Comparison of ENCODE assay signal across 9 cellular contexts in genomic region chr15:70854669-70854976, GRCh38. TPM values are rescaled to one million over a fixed set of nuclear protein-coding genes. Genes with fewer than 3 reads are reported as not detected.
DNase-seq lines count a peak whose midpoint lies in the region; ATAC-seq, FAIRE-seq and TF ChIP-seq lines count a peak whose summit lies in the region.
"Had no signal": no experiment of that assay in that cellular context is flagged by ENCODE, and none has a peak within 500 bp of the region (broad histone marks: within the 10 kb centered on the region; RNA-seq: fewer than 3 reads in every experiment).

No MANE protein-coding gene starts in this region.

- H3K9me3 ChIP-seq in GM12878 (replicated peaks; ENCODE audit: control insufficient read depth, insufficient read depth, low read length) (no peaks in the 10 kb centered on the region), thoracic aorta (no peaks in the 10 kb centered on the region)

- no peak overlapping the region for H3K27ac Mint-ChIP-seq in stimulated activated naive CD8-positive, alpha-beta T cell treated with anti-CD3 and anti-CD28 coated beads, Interleukin-15, Interleukin-2, amounts not matched to agents 100 ng/mL and 50 ng/mL, for 24 hours

- no peaks in the 10 kb centered on the region for H3K9me3 Mint-ChIP-seq in stimulated activated naive CD8-positive, alpha-beta T cell treated with anti-CD3 and anti-CD28 coated beads, Interleukin-15, Interleukin-2, amounts not matched to agents 100 ng/mL and 50 ng/mL, for 24 hours

- WGBS in GM12878 (ENCODE audit: insufficient coverage, insufficient replicate concordance, low lambda C conversion rate, missing lambda C conversion rate), result 68% methylated on average over 4 of the region's 4 CpGs

- no peaks in the 10 kb centered on the region for H3K36me3 Mint-ChIP-seq in stimulated activated naive CD8-positive, alpha-beta T cell treated with anti-CD3 and anti-CD28 coated beads, Interleukin-15, Interleukin-2, amounts not matched to agents 100 ng/mL and 50 ng/mL, for 24 hours (ENCODE audit: low read depth)

- H3K4me1 ChIP-seq in GM12878 (ENCODE audit: control insufficient read depth, insufficient read depth, low read length) (peaks cover 2% of the 10 kb centered on the region; the same call in 1 of the 2 replicates), thoracic aorta (ENCODE audit: control insufficient read depth in 1 of 2, low read depth in 2 of 2) (peaks cover 9 to 64% of the 10 kb centered on the region in 2 donors)

- H3K27me3 ChIP-seq in GM12878 (replicated peaks in 1 of 2; ENCODE audit: control insufficient read depth in 2 of 2, insufficient read depth in 2 of 2, low read length in 1 of 2) (peaks cover 5 to 7% of the 10 kb centered on the region in 2 experiments), thoracic aorta (replicated peaks; ENCODE audit: insufficient read depth) (no peaks in the 10 kb centered on the region)

- peak overlapping the region; percentile 48; the same call in 1 of the 2 replicates for H3K9ac ChIP-seq in GM12878 (ENCODE audit: control insufficient read depth, insufficient read depth, low read length)

- peak overlapping the region; percentile 79 for H3K4me2 ChIP-seq in GM12878 (ENCODE audit: control insufficient read depth, insufficient read depth)

- TF ChIP-seq POLR2A in GM12878 (IDR thresholded peaks at IDR 0.05; ENCODE audit: low read depth, low read length), result no peak

- H4K20me1 ChIP-seq in GM12878 (ENCODE audit: control insufficient read depth, insufficient read depth), result no peaks in the 10 kb centered on the region

- H3K4me3 Mint-ChIP-seq in stimulated activated naive CD8-positive, alpha-beta T cell treated with anti-CD3 and anti-CD28 coated beads, Interleukin-15, Interleukin-2, amounts not matched to agents 100 ng/mL and 50 ng/mL, for 24 hours, result peak overlapping the region; percentile 80

- RAD21 ChIA-PET in GM12878 (lab: Charles Lee; ENCODE audit: unreplicated experiment), result no interaction called here

- peaks cover 64% of the 10 kb centered on the region for H3K27me3 Mint-ChIP-seq in stimulated activated naive CD8-positive, alpha-beta T cell treated with anti-CD3 and anti-CD28 coated beads, Interleukin-15, Interleukin-2, amounts not matched to agents 100 ng/mL and 50 ng/mL, for 24 hours

- POLR2A ChIA-PET in GM12878 (lab: Charles Lee), result no interaction called here

- in situ Hi-C loops in GM12878 (cut with MboI), result no loop called here

- TF ChIP-seq CTCF in GM12878 (IDR thresholded peaks at IDR 0.05 in 2 of 3, conservative IDR thresholded peaks at IDR 0.05 in 1 of 3; ENCODE audit: control insufficient read depth in 2 of 3, extremely low read depth in 1 of 3, insufficient read depth in 1 of 3, low read depth in 3 of 3, low read length in 3 of 3), result peak in 1 of 3 experiments; percentile 7; a peak in 2 of 6 replicates
- TF ChIP-seq CTCF in thoracic aorta (IDR thresholded peaks at IDR 0.05), result no peak

- ATAC-seq in stimulated activated naive CD8-positive, alpha-beta T cell treated with anti-CD3 and anti-CD28 coated beads, Interleukin-15, Interleukin-2, amounts not matched to agents 100 U/mL and 50 U/mL, for 24 hours, result no peak
- ATAC-seq in GM12878, result no peak; the same call in 2 of the 3 replicates
- ATAC-seq in thoracic aorta (ENCODE audit: insufficient number of reproducible peaks, low FRiP score, low read depth), result no peak
- ATAC-seq in GM21529 (IDR thresholded peaks at IDR 0.05; ENCODE audit: unreplicated experiment), result no peak
- no peak for ATAC-seq in GM19351 (IDR thresholded peaks at IDR 0.05; ENCODE audit: unreplicated experiment)

- BruUV-seq in GM12878 (replicated peaks; lab: Mats Ljungman, UMichigan), result no TSS peak

- DNase-seq in stimulated activated naive CD8-positive, alpha-beta T cell treated with anti-CD3 and anti-CD28 coated beads, Interleukin-15, Interleukin-2, amounts not matched to agents 100 U/mL and 50 U/mL, for 24 hours, result no peak
- DNase-seq in GM12878 (ENCODE audit: low read depth, low spot score), result no peak
- peak; percentile 18 for DNase-seq in kidney glomerular epithelial cell (lab: John Stamatoyannopoulos, UW)
- no peak for DNase-seq in thoracic aorta (ENCODE audit: low spot score)
- no peak for DNase-seq in 8988T

- TF ChIP-seq EP300 in GM12878 (IDR thresholded peaks at IDR 0.05; ENCODE audit: borderline replicate concordance in 1 of 2, control insufficient read depth in 1 of 2, low read depth in 2 of 2, low read length in 2 of 2), result no peak

- H3K79me2 ChIP-seq in GM12878 (ENCODE audit: control insufficient read depth, insufficient read depth, low read length), result no peaks in the 10 kb centered on the region

- H2AFZ ChIP-seq in GM12878 (ENCODE audit: control insufficient read depth, low read depth, low read length), result peak overlapping the region; percentile 41; the same call in 1 of the 2 replicates

- peaks cover 6% of the 10 kb centered on the region for H3K4me1 Mint-ChIP-seq in stimulated activated naive CD8-positive, alpha-beta T cell treated with anti-CD3 and anti-CD28 coated beads, Interleukin-15, Interleukin-2, amounts not matched to agents 100 ng/mL and 50 ng/mL, for 24 hours (ENCODE audit: low read depth)

- H3K27ac ChIP-seq in GM12878 (ENCODE audit: control insufficient read depth, insufficient read depth) (peak overlapping the region; percentile 23; the same call in 1 of the 2 replicates), thoracic aorta (peak overlapping the region; percentile 93 to 98)

- TF ChIP-seq RAD21 in GM12878 (IDR thresholded peaks at IDR 0.05; ENCODE audit: insufficient read depth, low read depth, low read length), result peak; percentile 40; the same call in 1 of the 2 replicates

- H3K4me3 ChIP-seq in GM12878, result peak overlapping the region; percentile 63
- peak overlapping the region; percentile 85 for H3K4me3 ChIP-seq in thoracic aorta

- FAIRE-seq in GM12878 (lab: Jason Lieb, UNC), result no peak
- FAIRE-seq: GM18507 had no signal

- CTCF ChIA-PET in GM12878 (lab: Yijun Ruan, JAX), result no interaction called here

- intact Hi-C loops in GM12878 (cut with micrococcal nuclease; ENCODE audit: unreplicated experiment), result no loop called here

- H3K36me3 ChIP-seq in GM12878 (ENCODE audit: control insufficient read depth in 2 of 2, insufficient read depth in 2 of 2, low read length in 1 of 2), result no peaks in the 10 kb centered on the region
- H3K36me3 ChIP-seq in thoracic aorta, result peaks cover 4% of the 10 kb centered on the region

- SMC1A ChIA-PET in GM12878 (lab: Charles Lee; ENCODE audit: uncharacterized antibody, unreplicated experiment), result no interaction called here

RNA-seq across cellular contexts. Expression of gene LARP6, which starts 0.7 kb away (rescaled TPM):
- 3.5 and 4.7 TPM in 2 replicates for total RNA-seq in GM12878 (2013; cell fraction: nucleolus; rRNA removed)
- total RNA-seq in GM12878 (2014; rRNA removed) (4.4 and 6.9 TPM in 2 replicates), GM12878 (2014; rRNA removed; fragmentation: Illumina TruSeq; extraction: Trizol) (2.1 and 3.0 TPM in 2 replicates), GM12878 (2021) (3.4 and 3.5 TPM in 2 replicates), thoracic aorta (10 to 100 TPM; 43.3 to 92.6 TPM)
- polyA plus RNA-seq in GM12878 (2011; ENCODE audit: low read depth), result 1.2 TPM
- polyA plus RNA-seq in GM12878 (2011; rRNA removed) (7.9 and 8.9 TPM in 2 replicates), GM12878 (2014; fragmentation: Illumina TruSeq; extraction: Trizol) (2.7 TPM in 2 replicates), GM12878 (2014; fragmentation: Nextera tagmentation; extraction: Ambion mirVana) (1 to 10 TPM in 1 of 2 experiments, under 1 TPM in 1; 0.74 to 1.2 TPM), GM12878 (2014; rRNA removed) (4.7 and 5.7 TPM in 2 replicates), GM12878 (2016; fragmentation: Nextera tagmentation; extraction: Ambion mirVana) (10 to 100 TPM; 13.1 to 14.6 TPM)
- 5.9 TPM in 2 replicates for polyA plus RNA-seq in GM12878 (2011; cell fraction: cytosol; rRNA removed)
- 3.0 and 3.1 TPM in 2 replicates for polyA plus RNA-seq in GM12878 (2011; cell fraction: nucleus; rRNA removed)
- 3.6 and 4.0 TPM in 2 replicates for polyA plus RNA-seq in GM12878 (2012)
- 1.8 and 2.5 TPM in 2 replicates for polyA minus RNA-seq in GM12878 (2011; rRNA and poly(A)+ RNA removed)
- polyA minus RNA-seq in GM12878 (2011; cell fraction: cytosol; rRNA and poly(A)+ RNA removed), result 2.0 TPM in 1 of 2 replicates, not detected in the other
- 1.9 and 2.7 TPM in 2 replicates for polyA minus RNA-seq in GM12878 (2011; cell fraction: nucleus; rRNA and poly(A)+ RNA removed)

RNA-seq across cellular contexts. Expression of gene THAP10, which starts 37.6 kb away (rescaled TPM):
- total RNA-seq in GM12878 (2013; cell fraction: nucleolus; rRNA removed), result 0.20 and 0.25 TPM in 2 replicates
- total RNA-seq in GM12878 (2014; rRNA removed) (1.3 and 1.4 TPM in 2 replicates), GM12878 (2014; rRNA removed; fragmentation: Illumina TruSeq; extraction: Trizol) (0.76 and 1.1 TPM in 2 replicates), GM12878 (2021) (1.5 and 1.9 TPM in 2 replicates), thoracic aorta (1 to 10 TPM in 1 of 2 donors, under 1 TPM in 1; 0.81 to 1.4 TPM)
- 0.26 TPM for polyA plus RNA-seq in GM12878 (2011; ENCODE audit: low read depth)
- polyA plus RNA-seq in GM12878 (2011; rRNA removed) (0.40 and 0.41 TPM in 2 replicates), GM12878 (2014; fragmentation: Illumina TruSeq; extraction: Trizol) (1.6 and 2.1 TPM in 2 replicates), GM12878 (2014; fragmentation: Nextera tagmentation; extraction: Ambion mirVana) (under 1 TPM; 0.35 to 0.39 TPM), GM12878 (2014; rRNA removed) (0.91 and 2.2 TPM in 2 replicates), GM12878 (2016; fragmentation: Nextera tagmentation; extraction: Ambion mirVana) (1 to 10 TPM; 5.1 to 5.2 TPM)
- 0.27 and 0.43 TPM in 2 replicates for polyA plus RNA-seq in GM12878 (2011; cell fraction: cytosol; rRNA removed)
- 0.22 and 0.34 TPM in 2 replicates for polyA plus RNA-seq in GM12878 (2011; cell fraction: nucleus; rRNA removed)
- polyA plus RNA-seq in GM12878 (2012), result 0.35 and 1.3 TPM in 2 replicates
- polyA minus RNA-seq in GM12878 (2011; rRNA and poly(A)+ RNA removed), result 0.15 TPM in 2 replicates
- polyA minus RNA-seq in GM12878 (2011; cell fraction: cytosol; rRNA and poly(A)+ RNA removed), result 0.94 TPM in 1 of 2 replicates, not detected in the other
- polyA minus RNA-seq in GM12878 (2011; cell fraction: nucleus; rRNA and poly(A)+ RNA removed), result 0.24 and 0.38 TPM in 2 replicates

RNA-seq across cellular contexts. Expression of gene LRRC49, which starts 38.0 kb away (rescaled TPM):
- 34.5 and 36.4 TPM in 2 replicates for total RNA-seq in GM12878 (2013; cell fraction: nucleolus; rRNA removed)
- 3.0 and 5.3 TPM in 2 replicates for total RNA-seq in GM12878 (2014; rRNA removed)
- 3.2 and 4.2 TPM in 2 replicates for total RNA-seq in GM12878 (2014; rRNA removed; fragmentation: Illumina TruSeq; extraction: Trizol)
- 2.9 and 3.7 TPM in 2 replicates for total RNA-seq in GM12878 (2021)
- polyA plus RNA-seq in GM12878 (2011; ENCODE audit: low read depth), result 2.3 TPM
- 2.6 and 3.8 TPM in 2 replicates for polyA plus RNA-seq in GM12878 (2011; rRNA removed)
- polyA plus RNA-seq in GM12878 (2011; cell fraction: cytosol; rRNA removed), result 0.90 and 1.4 TPM in 2 replicates
- polyA plus RNA-seq in GM12878 (2011; cell fraction: nucleus; rRNA removed), result 2.5 and 3.2 TPM in 2 replicates
- 1.2 and 1.7 TPM in 2 replicates for polyA plus RNA-seq in GM12878 (2012)
- 2.6 and 3.2 TPM in 2 replicates for polyA plus RNA-seq in GM12878 (2014; fragmentation: Illumina TruSeq; extraction: Trizol)
- 1 to 10 TPM; 1.5 to 3.1 TPM for polyA plus RNA-seq in GM12878 (2014; fragmentation: Nextera tagmentation; extraction: Ambion mirVana)
- polyA plus RNA-seq in GM12878 (2014; rRNA removed), result 1.3 and 1.4 TPM in 2 replicates
- polyA plus RNA-seq in GM12878 (2016; fragmentation: Nextera tagmentation; extraction: Ambion mirVana), result 1 to 10 TPM; 2.8 to 3.7 TPM
- 1.3 and 1.8 TPM in 2 replicates for polyA minus RNA-seq in GM12878 (2011; rRNA and poly(A)+ RNA removed)
- polyA minus RNA-seq in GM12878 (2011; cell fraction: cytosol; rRNA and poly(A)+ RNA removed), result not detected in 2 replicates
- polyA minus RNA-seq in GM12878 (2011; cell fraction: nucleus; rRNA and poly(A)+ RNA removed), result 5.0 and 7.6 TPM in 2 replicates
- total RNA-seq in thoracic aorta, result 1 to 10 TPM; 8.9 to 9.4 TPM

Comparison
In these comparisons a context has a peak if more than half of its experiments do, and no peak if none do; other contexts are left out.
1. RNA of gene LARP6, which starts 0.7 kb away (total RNA-seq): 43.3 to 92.6 TPM in thoracic aorta; 2.1 to 6.9 TPM in GM12878; every median in the first group is over 4 times any median in the second.